ENCODE assay signal across 7 cellular contexts in genomic region chr5:86287437-86287836, GRCh38.
DNase-seq lines count a peak whose midpoint lies in the region; ATAC-seq and TF ChIP-seq lines count a peak whose summit lies in the region.
"Not testable (repeated sequence)": the region's sequence is repeated elsewhere in the genome, so short reads cannot be mapped to it uniquely, and the experiment has no call there.

No MANE protein-coding gene starts in this region.

- intact Hi-C loops in esophagus muscularis mucosa (cut with DNase I); left colon (cut with DNase I, micrococcal nuclease); mucosa of descending colon (cut with DNase I, micrococcal nuclease): not testable (repeated sequence)

- H3K36me3 ChIP-seq in BLaER1; BLaER1 treated with 17β-estradiol and CSF1 and Interleukin-3, amounts not matched to agents 10 nM and 100 nM; esophagus muscularis mucosa; mucosa of descending colon (ENCODE audit: low read depth): not testable (repeated sequence)

- WGBS in esophagus muscularis mucosa: 80% methylated on average over 1 of the region's 2 CpGs

- TF ChIP-seq CTCF in esophagus muscularis mucosa (IDR thresholded peaks at IDR 0.05); mucosa of descending colon (IDR thresholded peaks at IDR 0.05): not testable (repeated sequence)

- H4K20me1 ChIP-seq in BLaER1; BLaER1 treated with 17β-estradiol and CSF1 and Interleukin-3, amounts not matched to agents 10 nM and 100 nM: not testable (repeated sequence)

- peaks cover 14% of the 10 kb centered on the region for H3K4me1 ChIP-seq in BLaER1
- H3K4me1 ChIP-seq in BLaER1 treated with 17β-estradiol and CSF1 and Interleukin-3, amounts not matched to agents 10 nM and 100 nM: peaks cover 0 to 17% (median 6%) of the 10 kb centered on the region in 10 experiments; a peak in 10 of 20 replicates
- H3K4me1 ChIP-seq in esophagus muscularis mucosa; mucosa of descending colon (ENCODE audit: low read depth): not testable (repeated sequence)

- in situ Hi-C loops in G401 (cut with HindIII; ENCODE audit: low sequenced_read_pairs): not testable (repeated sequence)

- H3K4me3 ChIP-seq in BLaER1; BLaER1 treated with 17β-estradiol and CSF1 and Interleukin-3, amounts not matched to agents 10 nM and 100 nM; esophagus muscularis mucosa; mucosa of descending colon: not testable (repeated sequence)

- TF ChIP-seq EP300 in esophagus muscularis mucosa (IDR thresholded peaks at IDR 0.05): not testable (repeated sequence)

- not testable (repeated sequence) for H3K27ac ChIP-seq in BLaER1; BLaER1 treated with 17β-estradiol and CSF1 and Interleukin-3, amounts not matched to agents 10 nM and 100 nM; esophagus muscularis mucosa (replicated peaks in 1 of 4)

- not testable (repeated sequence) for TF ChIP-seq POLR2A in esophagus muscularis mucosa (IDR thresholded peaks at IDR 0.05; ENCODE audit: low read depth)

- peak overlapping the region; percentile 43 for H3K4me2 ChIP-seq in BLaER1
- H3K4me2 ChIP-seq in BLaER1 treated with 17β-estradiol and CSF1 and Interleukin-3, amounts not matched to agents 10 nM and 100 nM: peak overlapping the region in 7 of 11 experiments; percentile 20 to 51 (median 39); a peak in 10 of 22 replicates

- ATAC-seq in left colon (peak; percentile 81), mucosa of descending colon (peak; percentile 55)

- DNase-seq in G401 (ENCODE audit: low spot score): peak; percentile 20
- DNase-seq in cerebellar cortex (ENCODE audit: low spot score): peak; percentile 6
- DNase-seq in esophagus muscularis mucosa (ENCODE audit: extremely low spot score): peak; percentile 55
- not testable (repeated sequence) for DNase-seq in left colon, mucosa of descending colon

- not testable (repeated sequence) for H3K9me3 ChIP-seq in BLaER1; BLaER1 treated with 17β-estradiol and CSF1 and Interleukin-3, amounts not matched to agents 10 nM and 100 nM (replicated peaks in 1 of 11); esophagus muscularis mucosa; mucosa of descending colon

- not testable (repeated sequence) for H3K27me3 ChIP-seq in BLaER1; BLaER1 treated with 17β-estradiol and CSF1 and Interleukin-3, amounts not matched to agents 10 nM and 100 nM; esophagus muscularis mucosa

- H3K9ac ChIP-seq in BLaER1; BLaER1 treated with 17β-estradiol and CSF1 and Interleukin-3, amounts not matched to agents 10 nM and 100 nM: not testable (repeated sequence)
